ENCODE assay signal across 1 cellular context in genomic region chr22:19717691-19718254, GRCh38.
TF ChIP-seq lines count a peak whose summit lies in the region.

No MANE protein-coding gene starts in this region.

TF ChIP-seq in K562, 482 proteins besides CTCF, POLR2A, EP300 and RAD21 (continued from another document and continues in another):
- no peak for TF ChIP-seq AFF4 (CRISPR knock-in tag; IDR thresholded peaks at IDR 0.05)
- TF ChIP-seq ZNF449 (CRISPR knock-in tag; IDR thresholded peaks at IDR 0.05): no peak
- no peak for TF ChIP-seq BRD4 (IDR thresholded peaks at IDR 0.05)
- TF ChIP-seq ZNF830 (CRISPR knock-in tag; IDR thresholded peaks at IDR 0.05): no peak
- TF ChIP-seq E2F5 (CRISPR knock-in tag; IDR thresholded peaks at IDR 0.05): no peak
- TF ChIP-seq ETS1 (conservative IDR thresholded peaks at IDR 0.05; ENCODE audit: control insufficient read depth, low read depth, low read length): no peak
- no peak for TF ChIP-seq MTF1 (CRISPR knock-in tag; IDR thresholded peaks at IDR 0.05; ENCODE audit: borderline replicate concordance)
- no peak for TF ChIP-seq ZNF165 (CRISPR knock-in tag; IDR thresholded peaks at IDR 0.05; ENCODE audit: borderline replicate concordance)
- no peak for TF ChIP-seq ZBTB43 (CRISPR knock-in tag; IDR thresholded peaks at IDR 0.05)
- no peak for TF ChIP-seq BRD9 (IDR thresholded peaks at IDR 0.05; ENCODE audit: low read depth, partially characterized antibody)
- no peak for TF ChIP-seq CHD7 (IDR thresholded peaks at IDR 0.05; ENCODE audit: low read depth, low read length)
- TF ChIP-seq NCOR1 (IDR thresholded peaks at IDR 0.05): no peak
- TF ChIP-seq TEAD2 (tag; IDR thresholded peaks at IDR 0.05): no peak
- no peak for TF ChIP-seq XRCC3 (IDR thresholded peaks at IDR 0.05)
- no peak for TF ChIP-seq ZNF436 (CRISPR knock-in tag; IDR thresholded peaks at IDR 0.05)
- no peak for TF ChIP-seq RBM17 (IDR thresholded peaks at IDR 0.05; ENCODE audit: borderline replicate concordance, low read depth, low read length)
- TF ChIP-seq ZNF395 (CRISPR knock-in tag; IDR thresholded peaks at IDR 0.05): no peak
- TF ChIP-seq TCF15 (CRISPR knock-in tag; IDR thresholded peaks at IDR 0.05): no peak
- peak; percentile 94; the same call in 1 of the 2 replicates for TF ChIP-seq HMGXB4 (CRISPR knock-in tag; IDR thresholded peaks at IDR 0.05)
- TF ChIP-seq ZNF12 (CRISPR knock-in tag; IDR thresholded peaks at IDR 0.05): no peak
- TF ChIP-seq HDGF (IDR thresholded peaks at IDR 0.05): no peak
- no peak for TF ChIP-seq OTX1 (CRISPR knock-in tag; IDR thresholded peaks at IDR 0.05)
- TF ChIP-seq RBM15 (IDR thresholded peaks at IDR 0.05; ENCODE audit: insufficient read depth, low read length): no peak
- no peak for TF ChIP-seq KAT2B (IDR thresholded peaks at IDR 0.05; ENCODE audit: low read depth, low read length)
- no peak for TF ChIP-seq ADNP (tag; IDR thresholded peaks at IDR 0.05)
- TF ChIP-seq ZNF316 (IDR thresholded peaks at IDR 0.05): no peak; the same call in 1 of the 2 replicates
- TF ChIP-seq POLR3G (IDR thresholded peaks at IDR 0.05; ENCODE audit: extremely low read depth, insufficient read length, insufficient replicate concordance): no peak
- TF ChIP-seq PPARD (CRISPR knock-in tag; IDR thresholded peaks at IDR 0.05): no peak
- TF ChIP-seq CBX8 (IDR thresholded peaks at IDR 0.05; ENCODE audit: borderline replicate concordance, extremely low read depth, low read depth, low read length, poor library complexity, severe bottlenecking): no peak
- no peak for TF ChIP-seq IRF2 (CRISPR knock-in tag; IDR thresholded peaks at IDR 0.05)
- no peak for TF ChIP-seq THRAP3 (IDR thresholded peaks at IDR 0.05; ENCODE audit: borderline replicate concordance)
